ENCODE assay signal across 9 cellular contexts in genomic region chr7:36154255-36155212, GRCh38. TPM values are rescaled to one million over a fixed set of nuclear protein-coding genes. Genes with fewer than 3 reads are reported as not detected.
A peak's percentile ranks its signal among the peaks of the same experiment; 100 is the strongest.
DNase-seq lines count a peak whose midpoint lies in the region; ATAC-seq and TF ChIP-seq lines count a peak whose summit lies in the region.
"Had no signal": no experiment of that assay in that cellular context is flagged by ENCODE, and none has a peak within 500 bp of the region (broad histone marks: within the 10 kb centered on the region; RNA-seq: fewer than 3 reads in every experiment).

No MANE protein-coding gene starts in this region.

- H3K36me3 ChIP-seq in CD8-positive, alpha-beta T cell (ENCODE audit: insufficient read depth, low read length) = no peaks in the 10 kb centered on the region
- peaks cover 8% of the 10 kb centered on the region; the same call in 1 of the 2 replicates for H3K36me3 ChIP-seq in PC-9 (ENCODE audit: low read depth)
- no peaks in the 10 kb centered on the region for H3K36me3 ChIP-seq in gastroesophageal sphincter
- no peaks in the 10 kb centered on the region for H3K36me3 ChIP-seq in parathyroid adenoma (ENCODE audit: control insufficient read depth, insufficient read depth, low read length)
- H3K36me3 ChIP-seq in H7 (replicated peaks; ENCODE audit: control insufficient read depth, insufficient read depth, low read length) = no peaks in the 10 kb centered on the region

- H3K4me3 Mint-ChIP-seq in CD8-positive, alpha-beta T cell = peak overlapping the region; percentile 87

- peaks cover 44% of the 10 kb centered on the region for H3F3A ChIP-seq in PC-9 (ENCODE audit: insufficient read depth, low read depth)

- H3K9me3 Mint-ChIP-seq in CD8-positive, alpha-beta T cell = no peaks in the 10 kb centered on the region

- H3K27ac Mint-ChIP-seq in CD8-positive, alpha-beta T cell = no peak overlapping the region

- no peak overlapping the region for H3K27ac ChIP-seq in CD8-positive, alpha-beta T cell (ENCODE audit: low read depth, low read length)
- H3K27ac ChIP-seq in PC-9 = no peak overlapping the region
- peak overlapping the region; percentile 79 to 96 (median 95) for H3K27ac ChIP-seq in gastroesophageal sphincter
- no peak overlapping the region for H3K27ac ChIP-seq in parathyroid adenoma

- CTCF ChIA-PET in CD8-positive, alpha-beta T cell (lab: Charles Lee) = interaction anchor here (0.5 to 1.5 kb wide), 3 partner anchors 137 to 233 kb away, joined by 3 to 4 read pairs (median 3); no protein-coding TSS in a partner anchor
- CTCF ChIA-PET in PC-9 (lab: Charles Lee) = no interaction called here

- H3K4me2 ChIP-seq in PC-9 (peak overlapping the region; percentile 86), parathyroid adenoma (ENCODE audit: low read length) (peak overlapping the region; percentile 88)

- no peaks in the 10 kb centered on the region for H3K9me2 ChIP-seq in PC-9 (ENCODE audit: insufficient read depth)

- no peaks in the 10 kb centered on the region; the same call in 1 of the 2 replicates for H4K20me1 ChIP-seq in PC-9 (ENCODE audit: insufficient read depth)

- no peak overlapping the region for H2AFZ ChIP-seq in PC-9
- H2AFZ ChIP-seq in parathyroid adenoma = no peak overlapping the region

- DNase-seq in CD8-positive, alpha-beta T cell = no peak
- no peak for DNase-seq in PC-9
- no peak for DNase-seq in H7
- no peak for DNase-seq in GM19240 (ENCODE audit: insufficient read length, low spot score)
- no peak for DNase-seq in activated CD4-positive, alpha-beta T cell treated with anti-CD3 and anti-CD28 coated beads, Interleukin-2, amount 50 U/mL, for 48 hours
- DNase-seq: T1000 had no signal

- H3K36me3 Mint-ChIP-seq in CD8-positive, alpha-beta T cell = no peaks in the 10 kb centered on the region

- H3K4me3 ChIP-seq in CD8-positive, alpha-beta T cell (ENCODE audit: low read depth, low read length) = no peak overlapping the region
- H3K4me3 ChIP-seq in PC-9 = peak overlapping the region; percentile 71
- peak overlapping the region; percentile 69 to 89 for H3K4me3 ChIP-seq in gastroesophageal sphincter
- H3K4me3 ChIP-seq in parathyroid adenoma (ENCODE audit: low read depth, low read length) = no peak overlapping the region
- no peak overlapping the region for H3K4me3 ChIP-seq in H7 (ENCODE audit: insufficient read depth, low read depth, low read length)

- no peak for ATAC-seq in CD8-positive, alpha-beta T cell
- no peak for ATAC-seq in gastroesophageal sphincter
- ATAC-seq in HG02973 (IDR thresholded peaks at IDR 0.05; ENCODE audit: unreplicated experiment) = no peak

- no peak overlapping the region for H3K9ac ChIP-seq in parathyroid adenoma

- no peak for TF ChIP-seq POLR2A in gastroesophageal sphincter (IDR thresholded peaks at IDR 0.05)

- no TSS peak for BruUV-seq in PC-9 (replicated peaks; lab: Mats Ljungman, UMichigan)

- H3K79me2 ChIP-seq in PC-9 (ENCODE audit: low read depth) (peaks cover 55% of the 10 kb centered on the region), parathyroid adenoma (peaks cover 3% of the 10 kb centered on the region)

- no peaks in the 10 kb centered on the region for H3K9me3 ChIP-seq in CD8-positive, alpha-beta T cell (ENCODE audit: low read length)
- H3K9me3 ChIP-seq in PC-9 (ENCODE audit: insufficient read depth, low read depth) = no peaks in the 10 kb centered on the region
- no peaks in the 10 kb centered on the region for H3K9me3 ChIP-seq in gastroesophageal sphincter
- H3K9me3 ChIP-seq in parathyroid adenoma (ENCODE audit: control insufficient read depth, low read length) = no peaks in the 10 kb centered on the region

- no peaks in the 10 kb centered on the region for H3K27me3 Mint-ChIP-seq in CD8-positive, alpha-beta T cell (ENCODE audit: low read depth)

- TF ChIP-seq EP300 in gastroesophageal sphincter (IDR thresholded peaks at IDR 0.05) = no peak

- peaks cover 12% of the 10 kb centered on the region for H3K4me1 ChIP-seq in CD8-positive, alpha-beta T cell (ENCODE audit: insufficient read depth, low read length)
- H3K4me1 ChIP-seq in PC-9 (replicated peaks; ENCODE audit: insufficient read depth) (peaks cover 76% of the 10 kb centered on the region), gastroesophageal sphincter (peaks cover 0 to 70% (median 35%) of the 10 kb centered on the region in 3 donors), parathyroid adenoma (peaks cover 6% of the 10 kb centered on the region)

- WGBS in gastroesophageal sphincter (ENCODE audit: low coverage in 1 of 2), 2 donors = no CpG with 5 or more reads among the region's 44 CpGs

- intact Hi-C loops in CD8-positive, alpha-beta T cell (cut with DNase I, micrococcal nuclease) = loop anchor here (5.0 to 10.0 kb wide), 9 partner anchors 133 to 1293 kb away; partner anchors contain the start of genes ANLN (in 1 of the 2), DPY19L1 (in 1 of the 2), ELMO1 (in 1 of the 2) and HERPUD2 (in 1 of the 2)
- intact Hi-C loops in PC-9 (cut with micrococcal nuclease; ENCODE audit: unreplicated experiment) = loop anchor here (5.0 to 10.0 kb wide), 3 partner anchors 53 to 460 kb away; partner anchors contain the start of gene HERPUD2

- H3K4me1 Mint-ChIP-seq in CD8-positive, alpha-beta T cell (ENCODE audit: low read depth) = peaks cover 24% of the 10 kb centered on the region

- TF ChIP-seq CTCF in CD8-positive, alpha-beta T cell (IDR thresholded peaks at IDR 0.05) = no peak
- TF ChIP-seq CTCF in PC-9 (conservative IDR thresholded peaks at IDR 0.05) (no peak), gastroesophageal sphincter (IDR thresholded peaks at IDR 0.05) (peak in 3 of 4 experiments; percentile 27 to 44 (median 41)), parathyroid adenoma (IDR thresholded peaks at IDR 0.05) (no peak)

- POLR2A ChIA-PET in CD8-positive, alpha-beta T cell (lab: Charles Lee) = no interaction called here
- POLR2A ChIA-PET in PC-9 (lab: Charles Lee; ENCODE audit: unreplicated experiment) = interaction anchor here (1.0 kb wide), 1 partner anchor 135 kb away, joined by 5 read pairs; no protein-coding TSS in a partner anchor

- no peaks in the 10 kb centered on the region for H3K27me3 ChIP-seq in CD8-positive, alpha-beta T cell (ENCODE audit: insufficient read depth, low read length)
- H3K27me3 ChIP-seq in PC-9 (ENCODE audit: insufficient read depth, low read depth) (no peaks in the 10 kb centered on the region), gastroesophageal sphincter (no peaks in the 10 kb centered on the region), parathyroid adenoma (ENCODE audit: control insufficient read depth, insufficient read depth, low read length) (no peaks in the 10 kb centered on the region), H7 (ENCODE audit: control insufficient read depth, insufficient read depth, low read length) (peaks cover 24% of the 10 kb centered on the region; the same call in 1 of the 2 replicates)

RNA-seq across cellular contexts. Expression of gene EEPD1, which starts 1.5 kb away (rescaled TPM):
- 1 to 10 TPM in 1 of 2 experiments, under 1 TPM in 1; 0.98 to 1.1 TPM for total RNA-seq in CD8-positive, alpha-beta T cell
- total RNA-seq in PC-9 (2021) = 6.0 and 9.4 TPM in 2 replicates
- 10 to 100 TPM; 12.4 to 36.2 (median 20.4) TPM for total RNA-seq in gastroesophageal sphincter
- 9.8 and 13.0 TPM in 2 replicates for total RNA-seq in H7 (2014; rRNA removed; shearing (Covaris generic))

Comparison
In these comparisons a context has a peak if more than half of its experiments do, and no peak if none do; other contexts are left out.
1. H3K27ac ChIP-seq: peak in gastroesophageal sphincter (4 of 4); none in CD8-positive, alpha-beta T cell (single experiment), PC-9 (single experiment) and parathyroid adenoma (single experiment).
2. H3K4me3 ChIP-seq: peak in PC-9 (single experiment) and gastroesophageal sphincter (2 of 2); none in CD8-positive, alpha-beta T cell (single experiment), parathyroid adenoma (single experiment) and H7 (single experiment).
3. CTCF ChIP-seq: peak in gastroesophageal sphincter (3 of 4); none in CD8-positive, alpha-beta T cell (single experiment), PC-9 (single experiment) and parathyroid adenoma (single experiment).